ENCODE assay signal across 2 cellular contexts in the genomic region with DNA sequence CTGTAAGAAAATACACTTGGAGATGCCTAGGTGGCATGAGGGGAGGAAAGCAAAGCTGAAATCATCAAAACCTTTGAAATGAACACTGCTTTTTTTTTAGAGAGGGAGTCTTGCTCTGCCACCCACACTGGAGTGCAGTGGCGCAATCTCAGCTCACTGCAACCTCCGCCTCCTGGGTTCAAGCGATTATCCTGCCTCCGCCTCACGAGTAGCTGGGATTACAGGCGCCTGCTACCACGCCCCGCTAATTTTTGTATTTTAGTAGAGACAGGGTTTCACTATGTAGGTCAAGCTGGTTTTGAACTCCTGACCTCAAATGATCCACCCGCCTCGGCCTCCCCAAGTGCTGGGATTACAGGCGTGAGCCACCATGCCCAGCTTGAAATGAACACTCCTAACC.
A peak's percentile ranks its signal among the peaks of the same experiment; 100 is the strongest.
TF ChIP-seq lines count a peak whose summit lies in the region.

No MANE protein-coding gene starts in this region.

TF ChIP-seq in HEK293, 187 proteins besides CTCF, POLR2A, EP300 and RAD21:
- peak; percentile 26; the same call in 1 of the 2 replicates for TF ChIP-seq ZFHX2 (tag by site-specific recombination; conservative IDR thresholded peaks at IDR 0.05)
TF ChIP-seq in HEK293: peak in this region for 1; not testable (repeated sequence) for 186.

TF ChIP-seq in K562, 482 proteins besides CTCF, POLR2A, EP300 and RAD21:
- TF ChIP-seq, protein P1, sequence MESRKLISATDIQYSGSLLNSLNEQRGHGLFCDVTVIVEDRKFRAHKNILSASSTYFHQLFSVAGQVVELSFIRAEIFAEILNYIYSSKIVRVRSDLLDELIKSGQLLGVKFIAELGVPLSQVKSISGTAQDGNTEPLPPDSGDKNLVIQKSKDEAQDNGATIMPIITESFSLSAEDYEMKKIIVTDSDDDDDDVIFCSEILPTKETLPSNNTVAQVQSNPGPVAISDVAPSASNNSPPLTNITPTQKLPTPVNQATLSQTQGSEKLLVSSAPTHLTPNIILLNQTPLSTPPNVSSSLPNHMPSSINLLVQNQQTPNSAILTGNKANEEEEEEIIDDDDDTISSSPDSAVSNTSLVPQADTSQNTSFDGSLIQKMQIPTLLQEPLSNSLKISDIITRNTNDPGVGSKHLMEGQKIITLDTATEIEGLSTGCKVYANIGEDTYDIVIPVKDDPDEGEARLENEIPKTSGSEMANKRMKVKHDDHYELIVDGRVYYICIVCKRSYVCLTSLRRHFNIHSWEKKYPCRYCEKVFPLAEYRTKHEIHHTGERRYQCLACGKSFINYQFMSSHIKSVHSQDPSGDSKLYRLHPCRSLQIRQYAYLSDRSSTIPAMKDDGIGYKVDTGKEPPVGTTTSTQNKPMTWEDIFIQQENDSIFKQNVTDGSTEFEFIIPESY (CRISPR knock-in tag; IDR thresholded peaks at IDR 0.05) = peak; percentile 51; the same call in 1 of the 2 replicates
